ENCODE assay signal across 9 cellular contexts in the genomic region with DNA sequence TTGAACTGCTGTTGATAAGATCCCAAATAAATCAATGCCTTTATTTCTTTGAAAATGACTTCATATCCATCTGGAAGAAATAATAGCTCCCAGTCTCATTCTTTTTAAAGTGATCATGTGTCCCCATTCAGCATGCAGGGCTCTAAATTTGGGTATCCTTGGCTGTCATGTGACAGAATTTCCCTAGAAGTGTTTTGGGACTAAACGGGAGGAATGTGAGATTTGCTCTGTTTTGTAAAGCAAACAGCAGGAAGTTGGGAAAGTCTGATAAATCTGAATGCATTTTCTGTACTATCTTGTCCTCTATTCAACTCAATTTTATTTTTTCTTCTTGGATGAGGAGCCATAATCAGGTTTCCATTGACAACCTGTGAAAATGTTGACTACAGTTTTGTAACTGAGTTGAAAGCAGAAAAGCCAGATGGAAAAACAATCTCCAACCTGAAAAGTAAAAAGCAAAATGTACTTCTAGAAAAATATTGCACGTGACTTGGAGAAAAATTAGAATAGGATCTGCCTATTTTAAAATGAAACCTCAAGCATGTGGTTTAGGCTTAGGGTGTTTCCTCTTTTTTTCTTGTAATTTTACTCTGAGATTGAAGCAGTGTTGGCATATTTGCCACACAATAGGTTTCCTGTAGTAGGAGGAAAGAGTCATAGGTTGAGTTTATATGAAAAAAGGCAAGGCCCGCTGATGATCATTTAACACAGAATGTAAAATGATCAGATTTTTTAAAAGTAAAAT.
A peak's percentile ranks its signal among the peaks of the same experiment; 100 is the strongest.
DNase-seq lines count a peak whose midpoint lies in the region; ATAC-seq lines count a peak whose summit lies in the region.
"Had no signal": no experiment of that assay in that cellular context is flagged by ENCODE, and none has a peak within 500 bp of the region (broad histone marks: within the 10 kb centered on the region; RNA-seq: fewer than 3 reads in every experiment).

No MANE protein-coding gene starts in this region.

- DNase-seq in KBM-7 (peak; percentile 81), left ventricle myocardium superior (no peak)
- DNase-seq in T-helper 2 cell treated with Interferon-gamma antibody and Interleukin-4, amounts not matched to agents 5 μg/mL and 100 μg/mL, for 36 hours (ENCODE audit: low spot score): no peak
- DNase-seq in stimulated activated naive CD8-positive, alpha-beta T cell treated with anti-CD3 and anti-CD28 coated beads, Interleukin-15, amount 100 ng/mL, for 72 hours: no peak
- no peak for DNase-seq in stimulated activated CD4-positive, alpha-beta T cell treated with anti-CD3 and anti-CD28 coated beads, Interleukin-2, amount 100 ng/mL, for 48 hours
- DNase-seq in activated T-helper 2 cell treated with anti-CD3 and anti-CD28 coated beads, Interferon-gamma antibody, Interleukin-2, Interleukin-4, amounts not matched to agents 10 μg/mL and 5 μg/mL and 100 μg/mL, durations not matched to agents 14 hours and 24 hours and 36 hours (ENCODE audit: low spot score): no peak
- DNase-seq: stimulated activated CD4-positive, alpha-beta T cell treated with anti-CD3 and anti-CD28 coated beads, Interleukin-1b, Interleukin-23, amount 100 ng/mL, for 48 hours had no signal

- no peaks in the 10 kb centered on the region for H3K9me3 Mint-ChIP-seq in T-helper 2 cell treated with Interferon-gamma antibody and Interleukin-4, amounts not matched to agents 5 μg/mL and 100 μg/mL, for 36 hours
- H3K9me3 Mint-ChIP-seq in stimulated activated naive CD8-positive, alpha-beta T cell treated with anti-CD3 and anti-CD28 coated beads, Interleukin-15, amount 100 ng/mL, for 72 hours: no peaks in the 10 kb centered on the region
- no peaks in the 10 kb centered on the region for H3K9me3 Mint-ChIP-seq in activated T-helper 2 cell treated with anti-CD3 and anti-CD28 coated beads, Interferon-gamma antibody, Interleukin-2, Interleukin-4, amounts not matched to agents 10 μg/mL and 5 μg/mL and 100 μg/mL, durations not matched to agents 14 hours and 24 hours and 36 hours
- H3K9me3 Mint-ChIP-seq: central memory CD8-positive, alpha-beta T cell had no signal

- H3K36me3 Mint-ChIP-seq in T-helper 2 cell treated with Interferon-gamma antibody and Interleukin-4, amounts not matched to agents 5 μg/mL and 100 μg/mL, for 36 hours (ENCODE audit: low read depth): peaks cover 2% of the 10 kb centered on the region
- no peaks in the 10 kb centered on the region for H3K36me3 Mint-ChIP-seq in activated T-helper 2 cell treated with anti-CD3 and anti-CD28 coated beads, Interferon-gamma antibody, Interleukin-2, Interleukin-4, amounts not matched to agents 10 μg/mL and 5 μg/mL and 100 μg/mL, durations not matched to agents 14 hours and 24 hours and 36 hours (ENCODE audit: low read depth)

- peak overlapping the region; percentile 68 for H3K27ac Mint-ChIP-seq in T-helper 2 cell treated with Interferon-gamma antibody and Interleukin-4, amounts not matched to agents 5 μg/mL and 100 μg/mL, for 36 hours
- H3K27ac Mint-ChIP-seq in stimulated activated naive CD8-positive, alpha-beta T cell treated with anti-CD3 and anti-CD28 coated beads, Interleukin-15, amount 100 ng/mL, for 72 hours: no peak overlapping the region
- H3K27ac Mint-ChIP-seq in activated T-helper 2 cell treated with anti-CD3 and anti-CD28 coated beads, Interferon-gamma antibody, Interleukin-2, Interleukin-4, amounts not matched to agents 10 μg/mL and 5 μg/mL and 100 μg/mL, durations not matched to agents 14 hours and 24 hours and 36 hours: no peak overlapping the region

- H3K4me1 Mint-ChIP-seq in T-helper 2 cell treated with Interferon-gamma antibody and Interleukin-4, amounts not matched to agents 5 μg/mL and 100 μg/mL, for 36 hours (ENCODE audit: low read depth): peaks cover 50% of the 10 kb centered on the region
- H3K4me1 Mint-ChIP-seq in stimulated activated naive CD8-positive, alpha-beta T cell treated with anti-CD3 and anti-CD28 coated beads, Interleukin-15, amount 100 ng/mL, for 72 hours: peaks cover 78% of the 10 kb centered on the region
- H3K4me1 Mint-ChIP-seq in activated T-helper 2 cell treated with anti-CD3 and anti-CD28 coated beads, Interferon-gamma antibody, Interleukin-2, Interleukin-4, amounts not matched to agents 10 μg/mL and 5 μg/mL and 100 μg/mL, durations not matched to agents 14 hours and 24 hours and 36 hours (ENCODE audit: low read depth): peaks cover 45% of the 10 kb centered on the region

- H3K27me3 Mint-ChIP-seq in T-helper 2 cell treated with Interferon-gamma antibody and Interleukin-4, amounts not matched to agents 5 μg/mL and 100 μg/mL, for 36 hours (ENCODE audit: low read depth): peaks cover 27% of the 10 kb centered on the region
- no peaks in the 10 kb centered on the region for H3K27me3 Mint-ChIP-seq in stimulated activated naive CD8-positive, alpha-beta T cell treated with anti-CD3 and anti-CD28 coated beads, Interleukin-15, amount 100 ng/mL, for 72 hours
- peaks cover 26% of the 10 kb centered on the region for H3K27me3 Mint-ChIP-seq in activated T-helper 2 cell treated with anti-CD3 and anti-CD28 coated beads, Interferon-gamma antibody, Interleukin-2, Interleukin-4, amounts not matched to agents 10 μg/mL and 5 μg/mL and 100 μg/mL, durations not matched to agents 14 hours and 24 hours and 36 hours (ENCODE audit: low read depth)
- H3K27me3 Mint-ChIP-seq: central memory CD8-positive, alpha-beta T cell had no signal

- in situ Hi-C loops in KBM-7 (cut with MboI; ENCODE audit: low pct_unique_long_range_greater_than_20kb, low sequenced_read_pairs): no loop called here

- peak overlapping the region; percentile 70 for H3K4me3 Mint-ChIP-seq in T-helper 2 cell treated with Interferon-gamma antibody and Interleukin-4, amounts not matched to agents 5 μg/mL and 100 μg/mL, for 36 hours
- peak overlapping the region in 1 of 2 donors; percentile 52 for H3K4me3 Mint-ChIP-seq in stimulated activated naive CD8-positive, alpha-beta T cell treated with anti-CD3 and anti-CD28 coated beads, Interleukin-15, amount 100 ng/mL, for 72 hours
- no peak overlapping the region for H3K4me3 Mint-ChIP-seq in activated T-helper 2 cell treated with anti-CD3 and anti-CD28 coated beads, Interferon-gamma antibody, Interleukin-2, Interleukin-4, amounts not matched to agents 10 μg/mL and 5 μg/mL and 100 μg/mL, durations not matched to agents 14 hours and 24 hours and 36 hours (ENCODE audit: low read depth)
- H3K4me3 Mint-ChIP-seq: central memory CD8-positive, alpha-beta T cell had no signal

- intact Hi-C loops in left ventricle myocardium superior (cut with micrococcal nuclease): no loop called here
- intact Hi-C loops in activated T-helper 2 cell treated with anti-CD3 and anti-CD28 coated beads, Interferon-gamma antibody, Interleukin-2, Interleukin-4, amounts not matched to agents 10 μg/mL and 5 μg/mL and 100 μg/mL, durations not matched to agents 14 hours and 24 hours and 36 hours (cut with micrococcal nuclease): no loop called here

- ATAC-seq in left ventricle myocardium superior (peak; percentile 30), HG02885 (IDR thresholded peaks at IDR 0.05; ENCODE audit: poor library complexity, unreplicated experiment) (no peak)
- peak; percentile 63 for ATAC-seq in stimulated activated naive CD8-positive, alpha-beta T cell treated with anti-CD3 and anti-CD28 coated beads, Interleukin-15, amount 100 ng/mL, for 72 hours
